ENCODE assay signal across 1 cellular context in the genomic region with DNA sequence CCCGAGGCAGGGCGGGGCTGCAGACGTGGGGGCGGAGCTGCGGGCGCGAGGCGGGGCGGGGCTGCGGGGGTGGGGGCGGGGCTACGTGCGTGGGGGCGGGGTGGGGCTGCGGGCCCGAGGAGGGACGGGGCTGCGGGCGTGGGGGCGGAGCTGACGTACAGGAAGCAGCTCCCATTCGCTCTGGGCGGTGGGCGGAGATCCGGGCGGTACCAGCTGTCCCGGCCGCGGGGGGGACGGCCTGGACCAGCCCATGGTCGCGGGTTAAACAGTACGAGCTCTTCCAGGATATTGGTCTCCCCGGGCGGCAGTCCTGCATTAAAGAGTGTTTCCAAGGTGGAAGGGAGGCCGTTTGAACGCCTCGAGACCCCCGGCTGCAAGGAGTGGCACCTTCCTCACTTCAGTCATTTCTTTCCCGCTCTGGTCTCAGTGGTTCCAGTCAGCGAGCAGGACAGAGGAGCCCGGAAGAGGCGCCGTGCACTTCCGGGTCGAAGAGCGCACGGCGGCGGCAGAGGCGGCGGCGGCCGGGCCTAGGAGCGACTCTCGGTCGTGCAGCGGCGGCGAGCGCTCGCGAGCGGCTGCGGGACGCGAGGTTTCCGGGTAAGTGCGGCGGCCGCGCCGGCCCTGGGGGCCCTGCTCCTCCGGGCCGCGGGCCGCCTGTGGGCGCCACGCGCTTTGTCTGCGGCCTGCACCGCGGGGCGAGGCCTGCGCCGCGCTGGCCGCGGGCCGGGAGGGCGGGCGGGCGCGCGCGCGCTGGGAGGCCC.
TF ChIP-seq lines count a peak whose summit lies in the region.

A gene with protein sequence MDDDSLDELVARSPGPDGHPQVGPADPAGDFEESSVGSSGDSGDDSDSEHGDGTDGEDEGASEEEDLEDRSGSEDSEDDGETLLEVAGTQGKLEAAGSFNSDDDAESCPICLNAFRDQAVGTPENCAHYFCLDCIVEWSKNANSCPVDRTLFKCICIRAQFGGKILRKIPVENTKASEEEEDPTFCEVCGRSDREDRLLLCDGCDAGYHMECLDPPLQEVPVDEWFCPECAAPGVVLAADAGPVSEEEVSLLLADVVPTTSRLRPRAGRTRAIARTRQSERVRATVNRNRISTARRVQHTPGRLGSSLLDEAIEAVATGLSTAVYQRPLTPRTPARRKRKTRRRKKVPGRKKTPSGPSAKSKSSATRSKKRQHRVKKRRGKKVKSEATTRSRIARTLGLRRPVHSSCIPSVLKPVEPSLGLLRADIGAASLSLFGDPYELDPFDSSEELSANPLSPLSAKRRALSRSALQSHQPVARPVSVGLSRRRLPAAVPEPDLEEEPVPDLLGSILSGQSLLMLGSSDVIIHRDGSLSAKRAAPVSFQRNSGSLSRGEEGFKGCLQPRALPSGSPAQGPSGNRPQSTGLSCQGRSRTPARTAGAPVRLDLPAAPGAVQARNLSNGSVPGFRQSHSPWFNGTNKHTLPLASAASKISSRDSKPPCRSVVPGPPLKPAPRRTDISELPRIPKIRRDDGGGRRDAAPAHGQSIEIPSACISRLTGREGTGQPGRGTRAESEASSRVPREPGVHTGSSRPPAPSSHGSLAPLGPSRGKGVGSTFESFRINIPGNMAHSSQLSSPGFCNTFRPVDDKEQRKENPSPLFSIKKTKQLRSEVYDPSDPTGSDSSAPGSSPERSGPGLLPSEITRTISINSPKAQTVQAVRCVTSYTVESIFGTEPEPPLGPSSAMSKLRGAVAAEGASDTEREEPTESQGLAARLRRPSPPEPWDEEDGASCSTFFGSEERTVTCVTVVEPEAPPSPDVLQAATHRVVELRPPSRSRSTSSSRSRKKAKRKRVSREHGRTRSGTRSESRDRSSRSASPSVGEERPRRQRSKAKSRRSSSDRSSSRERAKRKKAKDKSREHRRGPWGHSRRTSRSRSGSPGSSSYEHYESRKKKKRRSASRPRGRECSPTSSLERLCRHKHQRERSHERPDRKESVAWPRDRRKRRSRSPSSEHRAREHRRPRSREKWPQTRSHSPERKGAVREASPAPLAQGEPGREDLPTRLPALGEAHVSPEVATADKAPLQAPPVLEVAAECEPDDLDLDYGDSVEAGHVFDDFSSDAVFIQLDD (N-terminal part only) (plus strand): TSS at position 475 of the 761 bp plus-strand sequence. CDS start 5,043 bp downstream, outside the sequence.

TF ChIP-seq in GM12878, 131 proteins besides CTCF, POLR2A, EP300 and RAD21 (continued from another document):
- peak; percentile 86 for TF ChIP-seq MTA2 (IDR thresholded peaks at IDR 0.05; ENCODE audit: low read depth)
- no peak for TF ChIP-seq ZNF384 (IDR thresholded peaks at IDR 0.05; ENCODE audit: borderline replicate concordance, low read depth, low read length)
- TF ChIP-seq ATF7 (IDR thresholded peaks at IDR 0.05; ENCODE audit: low read depth), result peak; percentile 100
- TF ChIP-seq ZBED1 (IDR thresholded peaks at IDR 0.05; ENCODE audit: borderline replicate concordance), result no peak
- TF ChIP-seq, protein P1, sequence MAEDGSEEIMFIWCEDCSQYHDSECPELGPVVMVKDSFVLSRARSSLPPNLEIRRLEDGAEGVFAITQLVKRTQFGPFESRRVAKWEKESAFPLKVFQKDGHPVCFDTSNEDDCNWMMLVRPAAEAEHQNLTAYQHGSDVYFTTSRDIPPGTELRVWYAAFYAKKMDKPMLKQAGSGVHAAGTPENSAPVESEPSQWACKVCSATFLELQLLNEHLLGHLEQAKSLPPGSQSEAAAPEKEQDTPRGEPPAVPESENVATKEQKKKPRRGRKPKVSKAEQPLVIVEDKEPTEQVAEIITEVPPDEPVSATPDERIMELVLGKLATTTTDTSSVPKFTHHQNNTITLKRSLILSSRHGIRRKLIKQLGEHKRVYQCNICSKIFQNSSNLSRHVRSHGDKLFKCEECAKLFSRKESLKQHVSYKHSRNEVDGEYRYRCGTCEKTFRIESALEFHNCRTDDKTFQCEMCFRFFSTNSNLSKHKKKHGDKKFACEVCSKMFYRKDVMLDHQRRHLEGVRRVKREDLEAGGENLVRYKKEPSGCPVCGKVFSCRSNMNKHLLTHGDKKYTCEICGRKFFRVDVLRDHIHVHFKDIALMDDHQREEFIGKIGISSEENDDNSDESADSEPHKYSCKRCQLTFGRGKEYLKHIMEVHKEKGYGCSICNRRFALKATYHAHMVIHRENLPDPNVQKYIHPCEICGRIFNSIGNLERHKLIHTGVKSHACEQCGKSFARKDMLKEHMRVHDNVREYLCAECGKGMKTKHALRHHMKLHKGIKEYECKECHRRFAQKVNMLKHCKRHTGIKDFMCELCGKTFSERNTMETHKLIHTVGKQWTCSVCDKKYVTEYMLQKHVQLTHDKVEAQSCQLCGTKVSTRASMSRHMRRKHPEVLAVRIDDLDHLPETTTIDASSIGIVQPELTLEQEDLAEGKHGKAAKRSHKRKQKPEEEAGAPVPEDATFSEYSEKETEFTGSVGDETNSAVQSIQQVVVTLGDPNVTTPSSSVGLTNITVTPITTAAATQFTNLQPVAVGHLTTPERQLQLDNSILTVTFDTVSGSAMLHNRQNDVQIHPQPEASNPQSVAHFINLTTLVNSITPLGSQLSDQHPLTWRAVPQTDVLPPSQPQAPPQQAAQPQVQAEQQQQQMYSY (CRISPR knock-in tag; IDR thresholded peaks at IDR 0.05), result no peak
- peak; percentile 85; the same call in 1 of the 2 replicates for TF ChIP-seq SIN3A (IDR thresholded peaks at IDR 0.05; ENCODE audit: low read depth, low read length)
- TF ChIP-seq HDGF (IDR thresholded peaks at IDR 0.05), result peak; percentile 75; the same call in 1 of the 2 replicates
- TF ChIP-seq POU2F2 (IDR thresholded peaks at IDR 0.05; ENCODE audit: borderline replicate concordance, low read depth, low read length), result peak; percentile 60; the same call in 1 of the 3 replicates
- TF ChIP-seq ZNF274 (IDR thresholded peaks at IDR 0.05; ENCODE audit: insufficient read depth, insufficient read length), result no peak
